19 cellular contexts compared by ENCODE assay signal in genomic region chr19:19345232-19345631, GRCh38. TPM values are rescaled to one million over a fixed set of nuclear protein-coding genes. Genes with fewer than 3 reads are reported as not detected.
DNase-seq lines count a peak whose midpoint lies in the region; ATAC-seq lines count a peak whose summit lies in the region.
"Had no signal": no experiment of that assay in that cellular context is flagged by ENCODE, and none has a peak within 500 bp of the region (broad histone marks: within the 10 kb centered on the region; RNA-seq: fewer than 3 reads in every experiment).

No MANE protein-coding gene starts in this region.

- no CpG with 5 or more reads among the region's 21 CpGs for WGBS in trophoblast cell (ENCODE audit: extremely low coverage, insufficient coverage, insufficient read length)

- H3K36me3 Mint-ChIP-seq in activated naive CD8-positive, alpha-beta T cell treated with anti-CD3 and anti-CD28 coated beads for 36 hours = peaks cover 7% of the 10 kb centered on the region
- peaks cover 21% of the 10 kb centered on the region for H3K36me3 Mint-ChIP-seq in activated naive CD8-positive, alpha-beta T cell treated with anti-CD3 and anti-CD28 coated beads, Interleukin-2, amount 50 U/mL, for 24 hours (ENCODE audit: low read depth)

- no peak overlapping the region for H4K91ac ChIP-seq in trophoblast cell (ENCODE audit: low read depth, low read length)

- no peaks in the 10 kb centered on the region for H3K27me3 ChIP-seq in trophoblast cell (ENCODE audit: insufficient read depth, low read length)
- H3K27me3 ChIP-seq: BLaER1 had no signal

- no peaks in the 10 kb centered on the region for H3K9me3 ChIP-seq in trophoblast cell (ENCODE audit: insufficient read depth, low read depth, low read length)
- H3K9me3 ChIP-seq: BLaER1, Caco-2, HAP-1 had no signal

- H4K8ac ChIP-seq in trophoblast cell (ENCODE audit: low read depth, low read length) = no peak overlapping the region

- H3K79me1 ChIP-seq in trophoblast cell (ENCODE audit: low read length) = no peaks in the 10 kb centered on the region

- H2BK12ac ChIP-seq in trophoblast cell (ENCODE audit: low read length) = no peak overlapping the region

- H3K9ac ChIP-seq in trophoblast cell (ENCODE audit: low read length) = no peak overlapping the region
- H3K9ac ChIP-seq: BLaER1 had no signal

- H3K18ac ChIP-seq in trophoblast cell (ENCODE audit: low read length) = no peak overlapping the region

- no peak overlapping the region for H3K27ac ChIP-seq in trophoblast cell (ENCODE audit: low read depth, low read length)
- H3K27ac ChIP-seq: 22Rv1, BLaER1, C4-2B had no signal

- H3K79me2 ChIP-seq in trophoblast cell (ENCODE audit: control insufficient read depth, insufficient read depth, low read length, poor library complexity) = no peaks in the 10 kb centered on the region

- no peak overlapping the region for H3K4me3 Mint-ChIP-seq in activated naive CD8-positive, alpha-beta T cell treated with anti-CD3 and anti-CD28 coated beads for 36 hours
- no peak overlapping the region for H3K4me3 Mint-ChIP-seq in activated naive CD8-positive, alpha-beta T cell treated with anti-CD3 and anti-CD28 coated beads, Interleukin-2, amount 50 U/mL, for 24 hours
- H3K4me3 Mint-ChIP-seq: B cell; CD8-positive, alpha-beta T cell; HFFc6 had no signal

- H3K4me1 Mint-ChIP-seq in activated naive CD8-positive, alpha-beta T cell treated with anti-CD3 and anti-CD28 coated beads for 36 hours = no peaks in the 10 kb centered on the region
- H3K4me1 Mint-ChIP-seq in activated naive CD8-positive, alpha-beta T cell treated with anti-CD3 and anti-CD28 coated beads, Interleukin-2, amount 50 U/mL, for 24 hours = no peaks in the 10 kb centered on the region
- H3K4me1 Mint-ChIP-seq: B cell; CD4-positive, CD25-positive, alpha-beta regulatory T cell had no signal

- H2AFZ ChIP-seq in trophoblast cell (ENCODE audit: insufficient read depth, low read length, poor library complexity) = no peak overlapping the region

- H4K12ac ChIP-seq in trophoblast cell (ENCODE audit: low read depth, low read length) = no peak overlapping the region

- no peak overlapping the region for H2BK5ac ChIP-seq in trophoblast cell (ENCODE audit: low read depth, low read length, poor library complexity)

- H3K4ac ChIP-seq in trophoblast cell (ENCODE audit: low read depth, low read length) = no peak overlapping the region

- H3K23ac ChIP-seq in trophoblast cell (ENCODE audit: low read length) = no peak overlapping the region

- H3K4me3 ChIP-seq in trophoblast cell (ENCODE audit: low read depth, low read length) = no peak overlapping the region
- H3K4me3 ChIP-seq: BLaER1, HAP-1 had no signal

- H3K27ac Mint-ChIP-seq in activated naive CD8-positive, alpha-beta T cell treated with anti-CD3 and anti-CD28 coated beads for 36 hours = peak overlapping the region; percentile 29
- no peak overlapping the region for H3K27ac Mint-ChIP-seq in activated naive CD8-positive, alpha-beta T cell treated with anti-CD3 and anti-CD28 coated beads, Interleukin-2, amount 50 U/mL, for 24 hours
- H3K27ac Mint-ChIP-seq: B cell; CD8-positive, alpha-beta T cell; HFFc6 had no signal

- no peak overlapping the region for H2AK5ac ChIP-seq in trophoblast cell (ENCODE audit: low read length)

- no peak overlapping the region for H3K4me2 ChIP-seq in trophoblast cell (ENCODE audit: low read length)
- H3K4me2 ChIP-seq: BLaER1 had no signal

- H3K9me3 Mint-ChIP-seq in activated naive CD8-positive, alpha-beta T cell treated with anti-CD3 and anti-CD28 coated beads for 36 hours = no peaks in the 10 kb centered on the region
- H3K9me3 Mint-ChIP-seq in activated naive CD8-positive, alpha-beta T cell treated with anti-CD3 and anti-CD28 coated beads, Interleukin-2, amount 50 U/mL, for 24 hours = no peaks in the 10 kb centered on the region
- H3K9me3 Mint-ChIP-seq: CD4-positive, CD25-positive, alpha-beta regulatory T cell; CD8-positive, alpha-beta T cell; HFFc6 had no signal

- H3K36me3 ChIP-seq in trophoblast cell (ENCODE audit: control insufficient read depth in 1 of 2, insufficient read depth in 2 of 2, low read length in 2 of 2) = peaks cover 85% of the 10 kb centered on the region in 2 experiments

- no peaks in the 10 kb centered on the region for H3K27me3 Mint-ChIP-seq in activated naive CD8-positive, alpha-beta T cell treated with anti-CD3 and anti-CD28 coated beads for 36 hours
- H3K27me3 Mint-ChIP-seq in activated naive CD8-positive, alpha-beta T cell treated with anti-CD3 and anti-CD28 coated beads, Interleukin-2, amount 50 U/mL, for 24 hours = no peaks in the 10 kb centered on the region
- H3K27me3 Mint-ChIP-seq: B cell; CD4-positive, CD25-positive, alpha-beta regulatory T cell had no signal

- no peak for ATAC-seq in activated naive CD8-positive, alpha-beta T cell treated with anti-CD3 and anti-CD28 coated beads, Interleukin-2, amount 50 U/mL, for 24 hours
- peak; percentile 64 for ATAC-seq in esophagus mucosa
- ATAC-seq in HG02610 (IDR thresholded peaks at IDR 0.05; ENCODE audit: unreplicated experiment) = no peak
- ATAC-seq in GM18502 (IDR thresholded peaks at IDR 0.05; ENCODE audit: poor library complexity, unreplicated experiment) = no peak
- ATAC-seq: CD8-positive, alpha-beta T cell had no signal

- H3K4me1 ChIP-seq in trophoblast cell (ENCODE audit: control insufficient read depth in 1 of 2, insufficient read depth in 2 of 2, low read length in 2 of 2) = no peaks in the 10 kb centered on the region
- H3K4me1 ChIP-seq: BLaER1, Caco-2, HAP-1 had no signal

- no peak overlapping the region for H2BK120ac ChIP-seq in trophoblast cell (ENCODE audit: insufficient read depth, low read length, poor library complexity)

- DNase-seq in activated naive CD8-positive, alpha-beta T cell treated with anti-CD3 and anti-CD28 coated beads for 36 hours = no peak
- DNase-seq in activated naive CD8-positive, alpha-beta T cell treated with anti-CD3 and anti-CD28 coated beads, Interleukin-2, amount 50 U/mL, for 24 hours = no peak
- DNase-seq in trophoblast cell = peak; percentile 2 to 29
- DNase-seq: Caco-2; CD4-positive, CD25-positive, alpha-beta regulatory T cell; CD8-positive, alpha-beta T cell; DMS 273 treated with DMSO at 0.1 percent for 48 hours; DMS53; DND-41; GOT3; HFFc6 had no signal

- no peak overlapping the region for H3K14ac ChIP-seq in trophoblast cell (ENCODE audit: low read length)

RNA-seq across cellular contexts. Expression of gene MAU2, which starts 24.6 kb away (rescaled TPM):
- total RNA-seq in activated naive CD8-positive, alpha-beta T cell treated with anti-CD3 and anti-CD28 coated beads for 36 hours = 10 to 100 TPM; 39.5 to 39.9 TPM
- 33.4 TPM for total RNA-seq in esophagus mucosa
- polyA plus RNA-seq in trophoblast cell (2013) = 19.5 and 19.9 TPM in 2 replicates

RNA-seq across cellular contexts. Expression of gene SUGP1, which starts 24.9 kb away (rescaled TPM):
- 10 to 100 TPM; 58.2 to 59.4 TPM for total RNA-seq in activated naive CD8-positive, alpha-beta T cell treated with anti-CD3 and anti-CD28 coated beads for 36 hours
- total RNA-seq in esophagus mucosa = 26.5 TPM
- 49.6 and 50.1 TPM in 2 replicates for polyA plus RNA-seq in trophoblast cell (2013)

Comparison
In these comparisons a context has a peak if more than half of its experiments do, and no peak if none do; other contexts are left out.
1. DNase-seq: peak in trophoblast cell (2 of 2); none in activated naive CD8-positive, alpha-beta T cell treated with anti-CD3 and anti-CD28 coated beads for 36 hours (single experiment) and activated naive CD8-positive, alpha-beta T cell treated with anti-CD3 and anti-CD28 coated beads, Interleukin-2, amount 50 U/mL, for 24 hours (single experiment).